ENCODE assay signal across 9 cellular contexts in the genomic region with DNA sequence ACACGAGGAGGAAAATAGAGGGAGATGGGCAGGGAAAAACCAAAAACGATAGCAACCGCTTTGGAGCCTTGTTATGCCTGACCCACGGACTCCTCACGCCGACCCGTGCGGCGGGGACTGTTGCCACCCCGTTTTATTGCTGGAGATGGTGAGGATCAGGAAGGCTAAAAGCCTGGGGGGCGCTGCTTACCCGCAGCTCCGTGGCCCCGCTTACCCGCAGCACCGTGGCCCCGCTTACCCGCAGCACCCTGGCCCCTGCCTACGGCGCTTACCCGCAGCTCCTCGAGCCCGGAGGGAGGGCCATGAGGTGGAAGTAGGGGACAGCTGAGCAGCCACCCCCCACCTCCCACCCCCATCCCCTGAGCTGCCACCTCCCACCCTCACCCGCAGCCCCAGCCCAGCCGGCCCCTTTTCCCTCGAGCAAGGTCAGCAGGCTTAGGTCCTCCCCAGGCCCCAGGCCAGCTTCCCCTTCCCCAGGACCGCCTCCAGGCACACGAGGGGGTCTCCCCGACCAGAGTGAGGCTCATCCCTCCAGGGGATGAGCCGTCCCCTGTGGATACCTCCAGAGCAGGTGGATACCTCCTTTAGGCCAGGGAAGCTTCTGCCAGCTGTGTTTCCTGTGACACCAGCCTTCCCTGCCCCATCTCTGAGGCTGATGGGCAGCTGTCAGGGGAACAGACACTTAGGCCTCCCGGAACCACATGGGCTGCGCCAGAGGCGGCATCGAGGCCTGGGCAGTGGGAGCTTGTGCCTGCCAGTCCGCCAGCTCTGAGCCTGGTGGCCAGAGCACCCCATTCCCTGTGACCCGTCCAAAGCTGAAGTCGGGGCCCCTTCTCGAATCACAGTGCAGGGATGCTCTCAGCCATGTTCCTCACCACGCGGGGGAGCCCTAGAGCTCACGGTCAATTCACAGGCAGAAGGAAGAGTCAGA.
DNase-seq lines count a peak whose midpoint lies in the region; ATAC-seq and TF ChIP-seq lines count a peak whose summit lies in the region.
"Had no signal": no experiment of that assay in that cellular context is flagged by ENCODE, and none has a peak within 500 bp of the region (broad histone marks: within the 10 kb centered on the region; RNA-seq: fewer than 3 reads in every experiment).

No MANE protein-coding gene starts in this region.

- POLR2A ChIA-PET in WTC11 (lab: Charles Lee), result interaction anchor here (1.0 to 3.3 kb wide), 3 partner anchors 72 to 144 kb away, joined by 4 to 15 read pairs (median 4); no protein-coding TSS in a partner anchor

- H2AFZ ChIP-seq in mammary epithelial cell (ENCODE audit: low read depth, low read length), result peak overlapping the region; percentile 92

- peak overlapping the region; percentile 84 for H3K4me2 ChIP-seq in mammary epithelial cell (ENCODE audit: insufficient read depth, low read depth, low read length)

- H3K4me3 ChIP-seq in mammary epithelial cell (replicated peaks in 1 of 3; ENCODE audit: insufficient read depth in 1 of 3, low read depth in 2 of 3, low read length in 3 of 3), result peak overlapping the region in 1 of 3 experiments; percentile 42

- H3K9me3 Mint-ChIP-seq in WTC11, result no peaks in the 10 kb centered on the region

- H3K9me3 ChIP-seq in mammary epithelial cell (replicated peaks; ENCODE audit: insufficient read depth, low read length), result no peaks in the 10 kb centered on the region

- no TSS peak for BruUV-seq in mammary epithelial cell (replicated peaks; lab: Mats Ljungman, UMichigan)

- H3K36me3 ChIP-seq in mammary epithelial cell (ENCODE audit: insufficient read depth, low read length), result no peaks in the 10 kb centered on the region

- intact Hi-C loops in mammary epithelial cell (cut with micrococcal nuclease), result loop anchor here (1.0 to 2.0 kb wide), 6 partner anchors 15 to 205 kb away; no protein-coding TSS in a partner anchor

- DNase-seq in D341Med (ENCODE audit: low spot score) (peak; percentile 72), KBM-7 (peak; percentile 81), WTC11 (ENCODE audit: low spot score) (peak; percentile 91), mammary epithelial cell (peak; percentile 52), lung microvascular endothelial cell (ENCODE audit: low read depth in 2 of 2) (peak; percentile 37 to 41)
- DNase-seq in stimulated activated CD8-positive, alpha-beta memory T cell treated with anti-CD3 and anti-CD28 coated beads, Interleukin-2, amount 100 ng/mL, for 1 hour (ENCODE audit: low read depth in 2 of 2), result peak; percentile 47 to 60

- no peak overlapping the region for H3K27ac ChIP-seq in mammary epithelial cell (ENCODE audit: insufficient read depth, low read depth, low read length)

- 47% methylated on average over 18 of the region's 41 CpGs for WGBS in mammary epithelial cell (ENCODE audit: low coverage, missing lambda C conversion rate)

- TF ChIP-seq CTCF in WTC11 (IDR thresholded peaks at IDR 0.05), result peak; percentile 69; the same call in 1 of the 2 replicates
- peak; percentile 70 to 90 for TF ChIP-seq CTCF in mammary epithelial cell (conservative IDR thresholded peaks at IDR 0.05 in 1 of 2, IDR thresholded peaks at IDR 0.05 in 1 of 2; ENCODE audit: extremely low read depth in 1 of 2, insufficient read depth in 1 of 2, low read depth in 1 of 2, low read length in 2 of 2)

- CTCF ChIA-PET in WTC11 (lab: Charles Lee), result interaction anchor here (0.7 to 16.1 kb wide), 86 partner anchors 9 to 454 kb away, joined by 3 to 734 read pairs (median 7); partner anchors contain the start of genes LMX1B, RALGPS1 and ZBTB43
- CTCF ChIA-PET in mammary epithelial cell (lab: Charles Lee; ENCODE audit: low non-redundant PET), result interaction anchor here (0.6 to 2.7 kb wide), 10 partner anchors 15 to 1338 kb away, joined by 3 to 57 read pairs (median 4); no protein-coding TSS in a partner anchor

- ATAC-seq in WTC11 (peak; percentile 73), HG02610 (IDR thresholded peaks at IDR 0.05; ENCODE audit: unreplicated experiment) (no peak), GM21529 (IDR thresholded peaks at IDR 0.05; ENCODE audit: unreplicated experiment) (no peak)

- peaks cover 17% of the 10 kb centered on the region for H3K4me1 Mint-ChIP-seq in WTC11

- dilution Hi-C loops in mammary epithelial cell (cut with HindIII; ENCODE audit: low sequenced_read_pairs), result loop anchor here (5.0 kb wide), 1 partner anchor 81 kb away; no protein-coding TSS in a partner anchor

- H3K27me3 Mint-ChIP-seq in WTC11 (ENCODE audit: low read depth), result peaks cover 62% of the 10 kb centered on the region

- peaks cover 3% of the 10 kb centered on the region for H3K27me3 ChIP-seq in mammary epithelial cell (ENCODE audit: insufficient read depth, low read length)

- H3K4me3 Mint-ChIP-seq in WTC11, result peak overlapping the region; percentile 49

- no peaks in the 10 kb centered on the region for H3K79me2 ChIP-seq in mammary epithelial cell (ENCODE audit: insufficient read depth, low read length)

- in situ Hi-C loops in KBM-7 (cut with MboI; ENCODE audit: low pct_unique_long_range_greater_than_20kb, low sequenced_read_pairs), result no loop called here
- in situ Hi-C loops in mammary epithelial cell (cut with MboI; ENCODE audit: low sequenced_read_pairs in 2 of 2), result loop anchor here (5.0 kb wide), 2 partner anchors 76 to 81 kb away; no protein-coding TSS in a partner anchor

- no peaks in the 10 kb centered on the region for H3K36me3 Mint-ChIP-seq in WTC11
- H3K36me3 Mint-ChIP-seq: activated naive CD8-positive, alpha-beta T cell had no signal

- no peak overlapping the region for H3K27ac Mint-ChIP-seq in WTC11
- H3K27ac Mint-ChIP-seq: activated naive CD8-positive, alpha-beta T cell had no signal

- no peaks in the 10 kb centered on the region for H4K20me1 ChIP-seq in mammary epithelial cell (ENCODE audit: insufficient read depth, low read length)

- H3K4me1 ChIP-seq in mammary epithelial cell (ENCODE audit: insufficient read depth, low read length), result peaks cover 20% of the 10 kb centered on the region

- H3K9ac ChIP-seq in mammary epithelial cell (ENCODE audit: insufficient read depth, low read length), result no peak overlapping the region

TF ChIP-seq in WTC11, 78 proteins besides CTCF, POLR2A, EP300 and RAD21:
- TF ChIP-seq ZNF121 (CRISPR knock-in tag; IDR thresholded peaks at IDR 0.05), result 0 out of 2 replicates have a peak, but pooled peaks have one; percentile 40
- TF ChIP-seq MXD4 (CRISPR knock-in tag; IDR thresholded peaks at IDR 0.05; ENCODE audit: borderline replicate concordance), result no peak

Comparison
In these comparisons a context has a peak if more than half of its experiments do, and no peak if none do; other contexts are left out.
1. DNase-seq: peak in every context shown above with its lines; median percentile 91 in WTC11; 81 in KBM-7; 72 in D341Med; 54 in stimulated activated CD8-positive, alpha-beta memory T cell treated with anti-CD3 and anti-CD28 coated beads, Interleukin-2, amount 100 ng/mL, for 1 hour; 52 in mammary epithelial cell; 39 in lung microvascular endothelial cell.